Comparison of ENCODE assay signal across 11 cellular contexts in the genomic region with DNA sequence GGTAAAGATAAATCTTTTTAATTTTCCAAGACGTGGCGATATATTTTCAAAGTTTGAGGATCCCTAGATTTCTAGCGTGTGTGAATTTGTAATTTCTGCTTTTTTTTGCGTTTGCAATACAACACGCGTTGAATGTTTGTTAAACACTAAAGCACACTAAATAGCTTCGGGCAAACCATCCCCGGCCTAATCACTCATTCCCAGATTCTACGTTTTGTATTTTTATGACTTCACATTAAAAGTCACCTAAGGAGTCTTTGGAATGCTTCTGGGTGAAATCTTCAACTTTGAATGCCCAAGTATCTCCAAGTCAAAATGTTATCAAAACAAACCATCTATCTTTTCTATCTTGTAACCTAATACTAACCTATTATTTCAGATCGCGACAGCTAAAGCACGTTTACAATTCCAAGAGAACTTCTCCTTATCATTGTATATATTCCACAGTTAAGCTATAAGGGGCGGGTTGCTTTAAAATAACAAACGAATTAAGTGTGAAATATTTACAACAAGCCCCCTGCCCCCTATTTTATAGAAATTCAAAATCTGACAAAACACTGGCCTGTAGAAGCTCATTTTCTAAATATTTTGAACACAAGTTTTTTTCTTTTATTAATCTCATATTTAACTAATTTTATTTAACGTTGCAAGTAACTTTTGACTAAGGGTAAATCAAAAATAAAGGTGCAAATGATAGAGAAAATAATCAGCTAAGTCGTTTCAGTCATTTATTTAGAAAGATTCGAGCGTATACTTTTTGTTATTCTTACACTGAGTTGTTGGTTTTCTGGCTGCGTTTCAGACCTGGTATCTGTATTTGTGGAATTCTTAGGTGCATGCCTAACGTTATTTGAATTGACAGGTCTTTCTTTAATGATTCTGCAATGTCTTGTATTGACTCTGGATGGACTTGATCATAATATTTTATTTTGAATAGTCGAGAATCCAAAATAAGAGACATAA. TPM values are rescaled to one million over a fixed set of nuclear protein-coding genes. Genes with fewer than 3 reads are reported as not detected.
DNase-seq lines count a peak whose midpoint lies in the region; ATAC-seq and TF ChIP-seq lines count a peak whose summit lies in the region.
"Had no signal": no experiment of that assay in that cellular context is flagged by ENCODE, and none has a peak within 500 bp of the region (broad histone marks: within the 10 kb centered on the region; RNA-seq: fewer than 3 reads in every experiment).

No MANE protein-coding gene starts in this region.

- H3K27ac Mint-ChIP-seq in H9, result peak overlapping the region; percentile 94 to 99 (median 94); a peak in 5 of 7 replicates

- no peak overlapping the region for H2AK5ac ChIP-seq in H9 (ENCODE audit: insufficient read length, low read length)

- WGBS in H9 (ENCODE audit: extremely low coverage, insufficient read length, low lambda C conversion rate), result no CpG with 5 or more reads among the region's 21 CpGs
- WGBS in psoas muscle, 3 donors, result 11 to 13% (median 11%) methylated on average over 21 of the region's 21 CpGs

- intact Hi-C loops in psoas muscle (cut with DNase I), result no loop called here

- no peak overlapping the region for H2BK5ac ChIP-seq in H9 (ENCODE audit: insufficient read length, low read length)

- H3K27me3 Mint-ChIP-seq in H9 (ENCODE audit: low read depth), result peaks cover 46% of the 10 kb centered on the region

- H3K9me3 ChIP-seq in H9 (ENCODE audit: control insufficient read depth, low read depth, low read length), result no peaks in the 10 kb centered on the region
- no peaks in the 10 kb centered on the region for H3K9me3 ChIP-seq in fibroblast of lung (ENCODE audit: control insufficient read depth, insufficient read depth, low read depth, low read length)
- no peaks in the 10 kb centered on the region for H3K9me3 ChIP-seq in psoas muscle
- H3K9me3 ChIP-seq: adrenal gland had no signal

- H2BK15ac ChIP-seq in H9 (ENCODE audit: low read depth, low read length), result no peak overlapping the region

- H3K4me1 ChIP-seq in H9 (ENCODE audit: insufficient read depth, low read length), result no peaks in the 10 kb centered on the region
- no peaks in the 10 kb centered on the region for H3K4me1 ChIP-seq in fibroblast of lung (ENCODE audit: control insufficient read depth, extremely low read depth, insufficient read depth, low read length)
- H3K4me1 ChIP-seq in psoas muscle, result no peaks in the 10 kb centered on the region

- no peaks in the 10 kb centered on the region; a peak in 1 of 7 replicates for H3K36me3 Mint-ChIP-seq in H9 (ENCODE audit: insufficient read depth in 1 of 3, low read depth in 3 of 3)
- H3K36me3 Mint-ChIP-seq: memory B cell had no signal

- peak overlapping the region; percentile 87 to 99 for H3K4me3 Mint-ChIP-seq in H9

- H3K4ac ChIP-seq in H9 (ENCODE audit: low read depth, low read length), result no peak overlapping the region

- no peak overlapping the region for H3K56ac ChIP-seq in H9 (ENCODE audit: insufficient read length, low read depth, low read length)

- no peaks in the 10 kb centered on the region for H4K20me1 ChIP-seq in H9 (ENCODE audit: control insufficient read depth, insufficient read depth, insufficient read length)
- H4K20me1 ChIP-seq in fibroblast of lung (ENCODE audit: control insufficient read depth, extremely low read depth, insufficient read depth, low read length), result no peaks in the 10 kb centered on the region

- DNase-seq in H9, result no peak
- peak; percentile 73 for DNase-seq in OCI-M1 (lab: John Stamatoyannopoulos, UW)
- peak; percentile 4 to 39 for DNase-seq in fibroblast of lung (ENCODE audit: low read depth in 2 of 2)
- DNase-seq in psoas muscle, result no peak
- no peak for DNase-seq in NCI-H2196 (lab: John Stamatoyannopoulos, UW; ENCODE audit: unreplicated experiment)
- DNase-seq in SKM-1 (lab: John Stamatoyannopoulos, UW; ENCODE audit: unreplicated experiment), result no peak
- DNase-seq in activated gamma-delta T cell treated with Interleukin-2 at 50 U/mL for 16 hours, result no peak
- DNase-seq: adrenal gland, SHP77 treated with DMSO at 0.1 percent for 48 hours had no signal

- no peaks in the 10 kb centered on the region for H3K36me3 ChIP-seq in fibroblast of lung (ENCODE audit: control insufficient read depth, insufficient read depth, low read length)
- no peaks in the 10 kb centered on the region for H3K36me3 ChIP-seq in psoas muscle (ENCODE audit: insufficient read depth in 1 of 2, low read depth in 1 of 2)
- H3K36me3 ChIP-seq: adrenal gland had no signal

- H3K18ac ChIP-seq in H9 (ENCODE audit: insufficient read length, low read depth, low read length), result no peak overlapping the region

- peaks cover 0 to 3% of the 10 kb centered on the region in 2 experiments; a peak in 1 of 5 replicates for H3K9me3 Mint-ChIP-seq in H9
- H3K9me3 Mint-ChIP-seq: memory B cell had no signal

- H4K8ac ChIP-seq in H9 (replicated peaks; ENCODE audit: insufficient read length, low read depth, low read length), result no peak overlapping the region

- peak overlapping the region; percentile 42 for H3K9ac ChIP-seq in H9 (ENCODE audit: extremely low read depth, insufficient read length, low read length)
- no peak overlapping the region for H3K9ac ChIP-seq in fibroblast of lung (ENCODE audit: insufficient read depth, low read length)

- no peak overlapping the region for H2BK120ac ChIP-seq in H9 (ENCODE audit: low read depth, low read length, poor library complexity, severe bottlenecking)

- ATAC-seq in psoas muscle (no peak), GM18520 (IDR thresholded peaks at IDR 0.05; ENCODE audit: unreplicated experiment) (no peak)

- H3K27ac ChIP-seq in H9 (ENCODE audit: insufficient read length, low read depth, low read length) (peak overlapping the region; percentile 72), fibroblast of lung (ENCODE audit: insufficient read depth, low read length) (no peak overlapping the region), psoas muscle (no peak overlapping the region)
- H3K27ac ChIP-seq: adrenal gland had no signal

- H3K23ac ChIP-seq in H9 (ENCODE audit: insufficient read length, low read depth, low read length), result no peak overlapping the region

- H3K23me2 ChIP-seq in H9 (ENCODE audit: insufficient read length, low read depth, low read length, poor library complexity, severe bottlenecking), result peaks cover 21% of the 10 kb centered on the region

- H3T11ph ChIP-seq in H9 (ENCODE audit: low read length), result no peak overlapping the region

- H4K91ac ChIP-seq in H9 (ENCODE audit: insufficient read length, low read depth, low read length), result no peak overlapping the region

- H3K4me1 Mint-ChIP-seq in H9, result peaks cover 19 to 36% of the 10 kb centered on the region in 2 experiments

- peak overlapping the region; percentile 35 for H2AFZ ChIP-seq in H9 (ENCODE audit: low read length)
- no peak overlapping the region for H2AFZ ChIP-seq in fibroblast of lung (ENCODE audit: low read length)

- H3K79me1 ChIP-seq in H9 (ENCODE audit: insufficient read depth, low read depth, low read length, poor library complexity, severe bottlenecking), result no peaks in the 10 kb centered on the region

- no peak overlapping the region for H2BK12ac ChIP-seq in H9 (ENCODE audit: insufficient read length, low read depth, low read length)

- no peak overlapping the region for H2BK20ac ChIP-seq in H9 (ENCODE audit: low read depth, low read length, poor library complexity, severe bottlenecking)

- H4K5ac ChIP-seq in H9 (ENCODE audit: insufficient read length, low read depth, low read length), result no peak overlapping the region

- H3K4me2 ChIP-seq in H9 (ENCODE audit: insufficient read depth, insufficient read length, low read length), result peak overlapping the region; percentile 87
- no peak overlapping the region for H3K4me2 ChIP-seq in fibroblast of lung (ENCODE audit: extremely low read depth, insufficient read depth, low read length)

- H3K4me3 ChIP-seq in fibroblast of lung (replicated peaks in 1 of 4; ENCODE audit: control extremely low read depth in 1 of 4, insufficient read depth in 1 of 4, low read depth in 3 of 4, low read length in 4 of 4), result peak overlapping the region in 3 of 4 experiments; percentile 32 to 65 (median 52)
- peak overlapping the region; percentile 61 for H3K4me3 ChIP-seq in psoas muscle

- peaks cover 31% of the 10 kb centered on the region for H3K27me3 ChIP-seq in H9 (ENCODE audit: insufficient read depth, low read length)
- peaks cover 14% of the 10 kb centered on the region for H3K27me3 ChIP-seq in fibroblast of lung (ENCODE audit: control insufficient read depth, insufficient read depth, low read length)
- H3K27me3 ChIP-seq in psoas muscle (ENCODE audit: insufficient read depth in 3 of 3, low read length in 2 of 3), result peaks cover 3 to 67% (median 18%) of the 10 kb centered on the region in 3 donors

- no peaks in the 10 kb centered on the region for H3K79me2 ChIP-seq in H9 (ENCODE audit: insufficient read depth, low read length)
- no peaks in the 10 kb centered on the region for H3K79me2 ChIP-seq in fibroblast of lung (ENCODE audit: control insufficient read depth, insufficient read depth, low read length)

- H3K14ac ChIP-seq in H9 (ENCODE audit: insufficient read depth, low read length), result no peak overlapping the region

- TF ChIP-seq CTCF in H9 (conservative IDR thresholded peaks at IDR 0.05) (no peak), fibroblast of lung (conservative IDR thresholded peaks at IDR 0.05 in 1 of 2, IDR thresholded peaks at IDR 0.05 in 1 of 2; ENCODE audit: low read depth in 1 of 2, low read length in 2 of 2) (no peak), psoas muscle (IDR thresholded peaks at IDR 0.05) (no peak)

RNA-seq across cellular contexts. Expression of a gene that starts 1.2 kb away (rescaled TPM):
- 2.1 and 3.2 TPM in 2 replicates for total RNA-seq in H9 (2021)
- not detected in 2 replicates for total RNA-seq in fibroblast of lung
- polyA plus RNA-seq in fibroblast of lung, result 0.03 TPM in 1 of 2 replicates, not detected in the other
- not detected in 2 replicates for polyA plus RNA-seq in fibroblast of lung (2012)
- not detected in 2 replicates for polyA minus RNA-seq in fibroblast of lung (ENCODE audit: low replicate concordance)
- total RNA-seq in psoas muscle, result under 1 TPM in 1 of 4 donors, not detected in 3; 0.36 TPM
- under 1 TPM in 2 of 3 donors, not detected in 1; 0.11 to 0.19 TPM for polyA plus RNA-seq in psoas muscle
- total RNA-seq: adrenal gland had no signal
- polyA plus RNA-seq: adrenal gland had no signal

Comparison
In these comparisons a context has a peak if more than half of its experiments do, and no peak if none do; other contexts are left out.
1. DNase-seq: peak in OCI-M1 (single experiment) and fibroblast of lung (2 of 2); none in H9 (single experiment), psoas muscle (0 of 2), NCI-H2196 (single experiment), SKM-1 (single experiment) and activated gamma-delta T cell treated with Interleukin-2 at 50 U/mL for 16 hours (single experiment).